In genomic region chr6:123458218-123458617, GRCh38 we compare ENCODE assay signal across 34 cellular contexts.
"Had no signal": no experiment of that assay in that cellular context is flagged by ENCODE, and none has a peak within 500 bp of the region (broad histone marks: within the 10 kb centered on the region; RNA-seq: fewer than 3 reads in every experiment).

No MANE protein-coding gene starts in this region.

- H3K27me3 ChIP-seq: MG63 had no signal

- H3K4me2 ChIP-seq: KMS-11 had no signal

- H3K4me3 ChIP-seq: MG63 had no signal

- H3K9ac ChIP-seq: KMS-11 had no signal

- H3K9me3 ChIP-seq: MG63 had no signal

- H3K27ac ChIP-seq: KMS-11 had no signal

- DNase-seq: Karpas-422, Kasumi-1, MG63, MM.1S, MV-4-11, NCI-H1048, NCI-H1092, NCI-H1092 treated with DMSO at 0.1 percent for 48 hours, NCI-H1105, NCI-H1105 treated with DMSO at 0.1 percent for 48 hours, NCI-H1417, NCI-H1417 treated with DMSO at 0.1 percent for 48 hours, NCI-H1436, NCI-H1436 treated with DMSO at 0.1 percent for 48 hours, NCI-H146, NCI-H1694, NCI-H1694 treated with DMSO at 0.1 percent for 48 hours, NCI-H187, NCI-H187 treated with DMSO at 0.1 percent for 48 hours, NCI-H1930, NCI-H2029, NCI-H2029 treated with DMSO at 0.1 percent for 48 hours, NCI-H2081, NCI-H2081 treated with DMSO at 0.1 percent for 48 hours, NCI-H2107, NCI-H2171, NCI-H2171 treated with DMSO at 0.1 percent for 48 hours, NCI-H2227 treated with DMSO at 0.1 percent for 48 hours, NCI-H226, NCI-H345, NCI-H446, NCI-H446 treated with DMSO at 0.1 percent for 48 hours, NCI-H510A had no signal

- H3K36me3 ChIP-seq: MG63 had no signal
